17 cellular contexts compared by ENCODE assay signal in genomic region chr6:38355519-38355918, GRCh38.
"Had no signal": no experiment of that assay in that cellular context is flagged by ENCODE, and none has a peak within 500 bp of the region (broad histone marks: within the 10 kb centered on the region; RNA-seq: fewer than 3 reads in every experiment).

No MANE protein-coding gene starts in this region.

- H3K27me3 ChIP-seq: breast epithelium, esophagus muscularis mucosa, neutrophil had no signal

- H3K4me3 ChIP-seq: breast epithelium, esophagus muscularis mucosa, lung, smooth muscle cell had no signal

- H3K9me3 ChIP-seq: breast epithelium, esophagus muscularis mucosa, neutrophil had no signal

- H3K4me1 ChIP-seq: breast epithelium had no signal

- H3K36me3 Mint-ChIP-seq: activated naive CD8-positive, alpha-beta T cell treated with anti-CD3 and anti-CD28 coated beads, Interleukin-2, amount 10 ng/mL, durations not matched to agents 7 days and 5 days had no signal

- H3K9me3 Mint-ChIP-seq: activated naive CD8-positive, alpha-beta T cell treated with anti-CD3 and anti-CD28 coated beads, Interleukin-2, amount 10 ng/mL, durations not matched to agents 7 days and 5 days; activated T-cell treated with anti-CD3 and anti-CD28 coated beads, Interleukin-2, amount 50 U/mL, for 4 hours; stimulated activated naive B cell treated with anti-CD40 and anti-IgM and Interleukin-4, amounts not matched to agents 10 μg/mL and 1 μg/mL and 100 μg/mL, for 72 hours had no signal

- H3K27ac ChIP-seq: breast epithelium, esophagus muscularis mucosa, neutrophil had no signal

- FAIRE-seq: TTC549 had no signal

- H3K4me2 ChIP-seq: smooth muscle cell had no signal

- ATAC-seq: left colon, right cardiac atrium had no signal

- H3K4me3 Mint-ChIP-seq: activated naive CD8-positive, alpha-beta T cell treated with anti-CD3 and anti-CD28 coated beads, Interleukin-2, amount 10 ng/mL, durations not matched to agents 7 days and 5 days; activated T-cell treated with anti-CD3 and anti-CD28 coated beads, Interleukin-2, amount 50 U/mL, for 4 hours; naive B cell had no signal

- H3K27me3 Mint-ChIP-seq: naive B cell; stimulated activated naive B cell treated with anti-CD40 and anti-IgM and Interleukin-4, amounts not matched to agents 10 μg/mL and 1 μg/mL and 100 μg/mL, for 72 hours had no signal

- H3K27ac Mint-ChIP-seq: activated naive CD8-positive, alpha-beta T cell treated with anti-CD3 and anti-CD28 coated beads, Interleukin-2, amount 10 ng/mL, durations not matched to agents 7 days and 5 days; stimulated activated naive B cell treated with anti-CD40 and anti-IgM and Interleukin-4, amounts not matched to agents 10 μg/mL and 1 μg/mL and 100 μg/mL, for 72 hours had no signal

- H3K36me3 ChIP-seq: breast epithelium, esophagus muscularis mucosa, neutrophil had no signal

- DNase-seq: activated gamma-delta T cell; activated naive CD8-positive, alpha-beta T cell treated with anti-CD3 and anti-CD28 coated beads, Interleukin-2, amount 10 ng/mL, durations not matched to agents 7 days and 5 days; activated T-cell treated with anti-CD3 and anti-CD28 coated beads, Interleukin-2, amount 50 U/mL, for 4 hours; aorta; foreskin fibroblast; head of caudate nucleus; left colon; naive B cell; right cardiac atrium; stimulated activated naive B cell treated with anti-CD40 and anti-IgM and Interleukin-4, amounts not matched to agents 10 μg/mL and 1 μg/mL and 100 μg/mL, for 72 hours; trophoblast cell had no signal
